8 cellular contexts compared by ENCODE assay signal in genomic region chr10:128268015-128268722, GRCh38.
A peak's percentile ranks its signal among the peaks of the same experiment; 100 is the strongest.
DNase-seq lines count a peak whose midpoint lies in the region; ATAC-seq, FAIRE-seq and TF ChIP-seq lines count a peak whose summit lies in the region.

No MANE protein-coding gene starts in this region.

- H3K4me1 ChIP-seq in RWPE2 (ENCODE audit: insufficient read depth, poor library complexity, severe bottlenecking) (no peaks in the 10 kb centered on the region), right atrium auricular region (no peaks in the 10 kb centered on the region)

- POLR2A ChIA-PET in HEK293T (lab: Yijun Ruan, JAX): no interaction called here

- H3K4me3 ChIP-seq in RWPE2 (ENCODE audit: severe bottlenecking): no peak overlapping the region
- no peak overlapping the region for H3K4me3 ChIP-seq in right atrium auricular region

- ATAC-seq in RWPE2 (ENCODE audit: low read depth) (peak; percentile 48; the same call in 1 of the 3 replicates), GM18909 (IDR thresholded peaks at IDR 0.05; ENCODE audit: poor library complexity, unreplicated experiment) (no peak)

- H3K9me3 ChIP-seq in RWPE2 (ENCODE audit: severe bottlenecking): peaks cover 1% of the 10 kb centered on the region
- no peaks in the 10 kb centered on the region for H3K9me3 ChIP-seq in right atrium auricular region

- H3K36me3 ChIP-seq in RWPE2 (ENCODE audit: low read depth) (no peaks in the 10 kb centered on the region), right atrium auricular region (no peaks in the 10 kb centered on the region)

- no peak overlapping the region for H3K4me3 Mint-ChIP-seq in immature natural killer cell

- H3K4me1 Mint-ChIP-seq in immature natural killer cell: peaks cover 0 to 2% of the 10 kb centered on the region in 2 donors

- H3K27ac Mint-ChIP-seq in immature natural killer cell: no peak overlapping the region

- TF ChIP-seq CTCF in RWPE2 (IDR thresholded peaks at IDR 0.05; ENCODE audit: poor library complexity, severe bottlenecking) (peak; percentile 51), right atrium auricular region (IDR thresholded peaks at IDR 0.05) (peak; percentile 15 to 63)

- H3K27me3 ChIP-seq in RWPE2 (ENCODE audit: insufficient read depth, poor library complexity, severe bottlenecking): peaks cover 6% of the 10 kb centered on the region
- peaks cover 0 to 2% of the 10 kb centered on the region in 2 donors for H3K27me3 ChIP-seq in right atrium auricular region

- DNase-seq in D341Med (ENCODE audit: low spot score) (peak; percentile 64), HEK293T (ENCODE audit: extremely low spot score) (peak; percentile 72), RWPE2 (ENCODE audit: low spot score) (no peak), right atrium auricular region (ENCODE audit: low spot score) (no peak), urothelium cell line (ENCODE audit: low spot score) (peak; percentile 48), NCI-H510A (lab: John Stamatoyannopoulos, UW) (no peak), immature natural killer cell (no peak)

- FAIRE-seq in urothelium cell line (lab: Jason Lieb, UNC): no peak

- no peaks in the 10 kb centered on the region for H3K9me3 Mint-ChIP-seq in immature natural killer cell

- peaks cover 0 to 4% (median 0%) of the 10 kb centered on the region in 3 donors for H3K36me3 Mint-ChIP-seq in immature natural killer cell

- CTCF ChIA-PET in HEK293T (lab: Yijun Ruan, JAX): interaction anchor here (0.6 to 1.6 kb wide), 7 partner anchors 11 to 1703 kb away, joined by 3 to 4 read pairs (median 3); no protein-coding TSS in a partner anchor

- H3K27ac ChIP-seq in RWPE2 (ENCODE audit: poor library complexity, severe bottlenecking) (no peak overlapping the region), right atrium auricular region (no peak overlapping the region)

- peaks cover 6 to 18% (median 12%) of the 10 kb centered on the region in 3 donors for H3K27me3 Mint-ChIP-seq in immature natural killer cell (ENCODE audit: low read depth in 3 of 3)

TF ChIP-seq in HEK293T, 16 proteins besides CTCF, POLR2A, EP300 and RAD21:
- TF ChIP-seq FOXK2 (IDR thresholded peaks at IDR 0.05): no peak
- no peak for TF ChIP-seq FOXA1 (IDR thresholded peaks at IDR 0.05)
- TF ChIP-seq PKNOX1 (IDR thresholded peaks at IDR 0.05): no peak
- TF ChIP-seq SUZ12 (IDR thresholded peaks at IDR 0.05): no peak
- no peak for TF ChIP-seq SP1 (IDR thresholded peaks at IDR 0.05)
- no peak for TF ChIP-seq BHLHE40 (IDR thresholded peaks at IDR 0.05; ENCODE audit: borderline replicate concordance)
- TF ChIP-seq FOXM1 (IDR thresholded peaks at IDR 0.05; ENCODE audit: borderline replicate concordance): no peak
- TF ChIP-seq ELF4 (IDR thresholded peaks at IDR 0.05): no peak
- no peak for TF ChIP-seq HDGF (IDR thresholded peaks at IDR 0.05; ENCODE audit: borderline replicate concordance)
- no peak for TF ChIP-seq LEF1 (IDR thresholded peaks at IDR 0.05; ENCODE audit: borderline replicate concordance)
- no peak for TF ChIP-seq ARNT (IDR thresholded peaks at IDR 0.05)
- no peak for TF ChIP-seq CTBP1 (IDR thresholded peaks at IDR 0.05; ENCODE audit: borderline replicate concordance)
- TF ChIP-seq L3MBTL2 (conservative IDR thresholded peaks at IDR 0.05): no peak
- no peak for TF ChIP-seq NFRKB (IDR thresholded peaks at IDR 0.05)
- TF ChIP-seq ZNF384 (IDR thresholded peaks at IDR 0.05): no peak
- no peak for TF ChIP-seq TARDBP (IDR thresholded peaks at IDR 0.05)

Comparison
In these comparisons a context has a peak if more than half of its experiments do, and no peak if none do; other contexts are left out.
1. DNase-seq: peak in D341Med (single experiment), HEK293T (single experiment) and urothelium cell line (single experiment); none in RWPE2 (single experiment), right atrium auricular region (single experiment), NCI-H510A (single experiment) and immature natural killer cell (0 of 3).